33 cellular contexts compared by ENCODE assay signal in genomic region chr20:1987826-1988225, GRCh38. TPM values are rescaled to one million over a fixed set of nuclear protein-coding genes. Genes with fewer than 3 reads are reported as not detected.
DNase-seq lines count a peak whose midpoint lies in the region; ATAC-seq, FAIRE-seq and TF ChIP-seq lines count a peak whose summit lies in the region.
"Had no signal": no experiment of that assay in that cellular context is flagged by ENCODE, and none has a peak within 500 bp of the region (broad histone marks: within the 10 kb centered on the region; RNA-seq: fewer than 3 reads in every experiment).

No MANE protein-coding gene starts in this region.

- no peak overlapping the region for H3K4me3 Mint-ChIP-seq in CD8-positive, alpha-beta T cell
- H3K4me3 Mint-ChIP-seq: activated naive CD8-positive, alpha-beta T cell; activated T-helper 17 cell treated with anti-CD3 and anti-CD28 coated beads, Interleukin-2, amount 50 U/mL, for 72 hours; CD14-positive monocyte; natural killer cell treated with Interleukin-12 subunit alpha and Interleukin-12 subunit beta and Interleukin-15 and Interleukin-18, amount 100 ng/mL, for 72 hours; WTC11 had no signal

- H3K27ac Mint-ChIP-seq in CD8-positive, alpha-beta T cell: no peak overlapping the region
- H3K27ac Mint-ChIP-seq: activated naive CD8-positive, alpha-beta T cell; activated T-helper 17 cell treated with anti-CD3 and anti-CD28 coated beads, Interleukin-2, amount 50 U/mL, for 72 hours; CD14-positive monocyte; natural killer cell treated with Interleukin-12 subunit alpha and Interleukin-12 subunit beta and Interleukin-15 and Interleukin-18, amount 100 ng/mL, for 72 hours; WTC11 had no signal

- intact Hi-C loops in CD8-positive, alpha-beta T cell (cut with DNase I, micrococcal nuclease): no loop called here

- CTCF ChIA-PET in CD8-positive, alpha-beta T cell (lab: Charles Lee): interaction anchor here (0.5 kb wide), 1 partner anchor 39 kb away, joined by 4 read pairs; no protein-coding TSS in a partner anchor

- H3K9me3 ChIP-seq in RWPE2 (ENCODE audit: severe bottlenecking): no peaks in the 10 kb centered on the region
- H3K9me3 ChIP-seq in CD8-positive, alpha-beta T cell (ENCODE audit: low read length): no peaks in the 10 kb centered on the region
- H3K9me3 ChIP-seq: gastroesophageal sphincter, vagina had no signal

- no peak overlapping the region for H3K27ac ChIP-seq in RWPE2 (ENCODE audit: poor library complexity, severe bottlenecking)
- H3K27ac ChIP-seq in CD8-positive, alpha-beta T cell (ENCODE audit: low read depth, low read length): no peak overlapping the region
- H3K27ac ChIP-seq: gastroesophageal sphincter, parathyroid adenoma, vagina had no signal

- H3K4me1 ChIP-seq in RWPE2 (ENCODE audit: insufficient read depth, poor library complexity, severe bottlenecking): no peaks in the 10 kb centered on the region
- H3K4me1 ChIP-seq in CD8-positive, alpha-beta T cell (ENCODE audit: insufficient read depth, low read length): no peaks in the 10 kb centered on the region
- H3K4me1 ChIP-seq: gastroesophageal sphincter, vagina had no signal

- peaks cover 40% of the 10 kb centered on the region for H3K27me3 Mint-ChIP-seq in CD8-positive, alpha-beta T cell (ENCODE audit: low read depth)

- ATAC-seq in RWPE2 (ENCODE audit: low read depth) (peak; percentile 65), GM21447 (IDR thresholded peaks at IDR 0.05; ENCODE audit: unreplicated experiment) (no peak)
- ATAC-seq in CD8-positive, alpha-beta T cell: no peak
- ATAC-seq: activated T-helper 17 cell treated with anti-CD3 and anti-CD28 coated beads, Interleukin-2, amount 50 U/mL, for 72 hours; gastroesophageal sphincter; natural killer cell treated with Interleukin-12 subunit alpha and Interleukin-12 subunit beta and Interleukin-15 and Interleukin-18, amount 100 ng/mL, for 72 hours; stimulated activated naive CD8-positive, alpha-beta T cell treated with anti-CD3 and anti-CD28 coated beads, Interleukin-15, Interleukin-2, amounts not matched to agents 100 U/mL and 50 U/mL, for 24 hours; WTC11 had no signal

- POLR2A ChIA-PET in CD8-positive, alpha-beta T cell (lab: Charles Lee): no interaction called here

- no peaks in the 10 kb centered on the region for H3K4me1 Mint-ChIP-seq in CD8-positive, alpha-beta T cell (ENCODE audit: low read depth)
- H3K4me1 Mint-ChIP-seq: activated T-helper 17 cell treated with anti-CD3 and anti-CD28 coated beads, Interleukin-2, amount 50 U/mL, for 72 hours had no signal

- no peak for FAIRE-seq in H54 (lab: Jason Lieb, UNC)
- FAIRE-seq: H1, islet of Langerhans had no signal

- no peaks in the 10 kb centered on the region for H3K9me3 Mint-ChIP-seq in CD8-positive, alpha-beta T cell
- H3K9me3 Mint-ChIP-seq: activated T-helper 17 cell treated with anti-CD3 and anti-CD28 coated beads, Interleukin-2, amount 50 U/mL, for 72 hours; natural killer cell treated with Interleukin-12 subunit alpha and Interleukin-12 subunit beta and Interleukin-15 and Interleukin-18, amount 100 ng/mL, for 72 hours; WTC11 had no signal

- DNase-seq in AG10803 (ENCODE audit: low read depth): peak; percentile 41
- peak; percentile 51 for DNase-seq in H54 (ENCODE audit: insufficient read length, low spot score)
- no peak for DNase-seq in RWPE2 (ENCODE audit: low spot score)
- peak; percentile 47 for DNase-seq in fibroblast of the aortic adventitia (ENCODE audit: low read depth)
- no peak for DNase-seq in HuH-7.5 (ENCODE audit: low spot score)
- no peak for DNase-seq in NAMALWA (ENCODE audit: low spot score)
- no peak for DNase-seq in CD8-positive, alpha-beta T cell
- DNase-seq: activated CD4-positive, alpha-beta T cell treated with anti-CD3 and anti-CD28 coated beads, Interleukin-2, amount 50 U/mL, for 4 hours; activated CD8-positive, alpha-beta memory T cell treated with anti-CD3 and anti-CD28 coated beads, Interleukin-2, amount 50 U/mL, for 4 hours; effector memory CD4-positive, alpha-beta T cell; erythroblast; GDM1; hypothalamus; Kasumi-1; midbrain; NCI-H1092 treated with DMSO at 0.1 percent for 48 hours; NCI-H187 treated with DMSO at 0.1 percent for 48 hours; NCI-H774; right cardiac atrium; stimulated activated naive CD8-positive, alpha-beta T cell treated with anti-CD3 and anti-CD28 coated beads, Interleukin-15, Interleukin-2, amounts not matched to agents 100 U/mL and 50 U/mL, for 24 hours; T-helper 9 cell had no signal

- no peak overlapping the region for H3K4me3 ChIP-seq in AG10803 (ENCODE audit: low read length)
- no peak overlapping the region for H3K4me3 ChIP-seq in RWPE2 (ENCODE audit: severe bottlenecking)
- H3K4me3 ChIP-seq in fibroblast of the aortic adventitia (ENCODE audit: low read depth, low read length): no peak overlapping the region
- no peak overlapping the region for H3K4me3 ChIP-seq in CD8-positive, alpha-beta T cell (ENCODE audit: low read depth, low read length)
- H3K4me3 ChIP-seq: gastroesophageal sphincter, vagina had no signal

- peaks cover 46% of the 10 kb centered on the region for H3K27me3 ChIP-seq in RWPE2 (ENCODE audit: insufficient read depth, poor library complexity, severe bottlenecking)
- no peaks in the 10 kb centered on the region for H3K27me3 ChIP-seq in CD8-positive, alpha-beta T cell (ENCODE audit: insufficient read depth, low read length)
- H3K27me3 ChIP-seq: vagina had no signal

- no peaks in the 10 kb centered on the region for H3K36me3 ChIP-seq in RWPE2 (ENCODE audit: low read depth)
- H3K36me3 ChIP-seq in CD8-positive, alpha-beta T cell (ENCODE audit: insufficient read depth, low read length): no peaks in the 10 kb centered on the region
- H3K36me3 ChIP-seq: gastroesophageal sphincter, vagina had no signal

- no peak for TF ChIP-seq CTCF in AG10803 (conservative IDR thresholded peaks at IDR 0.05; ENCODE audit: low read length)
- no peak for TF ChIP-seq CTCF in RWPE2 (IDR thresholded peaks at IDR 0.05; ENCODE audit: poor library complexity, severe bottlenecking)
- no peak for TF ChIP-seq CTCF in fibroblast of the aortic adventitia (IDR thresholded peaks at IDR 0.05; ENCODE audit: insufficient read depth, low read length)
- TF ChIP-seq CTCF in CD8-positive, alpha-beta T cell (IDR thresholded peaks at IDR 0.05): no peak

- no peak for TF ChIP-seq POLR2A in H54 (IDR thresholded peaks at IDR 0.05; ENCODE audit: low read depth, low read length)

- H3K36me3 Mint-ChIP-seq in CD8-positive, alpha-beta T cell: no peaks in the 10 kb centered on the region
- H3K36me3 Mint-ChIP-seq: activated naive CD8-positive, alpha-beta T cell; CD14-positive monocyte; natural killer cell treated with Interleukin-12 subunit alpha and Interleukin-12 subunit beta and Interleukin-15 and Interleukin-18, amount 100 ng/mL, for 72 hours; WTC11 had no signal

RNA-seq across cellular contexts. Expression of gene PDYN, which starts 6.0 kb away (rescaled TPM):
- total RNA-seq in fibroblast of the aortic adventitia (ENCODE audit: low replicate concordance): not detected in 2 replicates
- not detected for total RNA-seq in CD8-positive, alpha-beta T cell
- total RNA-seq: activated T-helper 17 cell treated with anti-CD3 and anti-CD28 coated beads, Interleukin-2, amount 50 U/mL, for 72 hours; gastroesophageal sphincter; liver; natural killer cell treated with Interleukin-12 subunit alpha and Interleukin-12 subunit beta and Interleukin-15 and Interleukin-18, amount 100 ng/mL, for 72 hours; right cardiac atrium; vagina had no signal

Comparison
In these comparisons a context has a peak if more than half of its experiments do, and no peak if none do; other contexts are left out.
1. DNase-seq: peak in AG10803 (single experiment), H54 (single experiment) and fibroblast of the aortic adventitia (single experiment); none in RWPE2 (single experiment), HuH-7.5 (single experiment), NAMALWA (single experiment) and CD8-positive, alpha-beta T cell (0 of 7).